Comparison of ENCODE assay signal across 31 cellular contexts in genomic region chr11:48164836-48165235, GRCh38. TPM values are rescaled to one million over a fixed set of nuclear protein-coding genes. Genes with fewer than 3 reads are reported as not detected.
DNase-seq lines count a peak whose midpoint lies in the region; ATAC-seq, FAIRE-seq and TF ChIP-seq lines count a peak whose summit lies in the region.
"Had no signal": no experiment of that assay in that cellular context is flagged by ENCODE, and none has a peak within 500 bp of the region (broad histone marks: within the 10 kb centered on the region; RNA-seq: fewer than 3 reads in every experiment).

No MANE protein-coding gene starts in this region.

- H3K4me3 ChIP-seq in PC-3 (ENCODE audit: low read length) (no peak overlapping the region), bronchial epithelial cell (ENCODE audit: low read depth, low read length) (no peak overlapping the region), hepatocyte (no peak overlapping the region), small intestine (ENCODE audit: low read depth in 1 of 2, low read length in 2 of 2) (no peak overlapping the region), OCI-LY7 (ENCODE audit: low read depth, low read length, poor library complexity, severe bottlenecking) (no peak overlapping the region)
- H3K4me3 ChIP-seq: HAP-1, MG63, PC-9, SK-N-MC had no signal

- H3K36me3 ChIP-seq in PC-3 (ENCODE audit: low read depth, low read length), result peaks cover 15% of the 10 kb centered on the region; the same call in 1 of the 2 replicates
- no peaks in the 10 kb centered on the region for H3K36me3 ChIP-seq in bronchial epithelial cell (ENCODE audit: control insufficient read depth, insufficient read depth, low read length)
- no peaks in the 10 kb centered on the region for H3K36me3 ChIP-seq in hepatocyte (replicated peaks; ENCODE audit: insufficient read depth, low read depth)
- peaks cover 2 to 19% of the 10 kb centered on the region in 2 donors for H3K36me3 ChIP-seq in small intestine (ENCODE audit: control insufficient read depth in 2 of 2, insufficient read depth in 2 of 2, low read length in 2 of 2)
- peaks cover 40% of the 10 kb centered on the region; the same call in 1 of the 2 replicates for H3K36me3 ChIP-seq in OCI-LY7 (ENCODE audit: insufficient read depth, low read length)

- H3K4me3 Mint-ChIP-seq in activated T-helper 2 cell treated with anti-CD3 and anti-CD28 coated beads, Interferon-gamma antibody, Interleukin-2, Interleukin-4, amounts not matched to agents 10 μg/mL and 5 μg/mL and 100 μg/mL, durations not matched to agents 14 hours and 24 hours and 36 hours (ENCODE audit: low read depth), result no peak overlapping the region
- no peak overlapping the region for H3K4me3 Mint-ChIP-seq in stimulated activated naive B cell treated with anti-CD40 and anti-IgM and Interleukin-4, amounts not matched to agents 10 μg/mL and 1 μg/mL and 100 μg/mL, for 72 hours
- H3K4me3 Mint-ChIP-seq: CD4-positive, alpha-beta memory T cell; HFFc6 had no signal

- FAIRE-seq in bronchial epithelial cell (lab: Jason Lieb, UNC) (no peak), small intestine (lab: Jason Lieb, UNC) (no peak)
- FAIRE-seq: GM18507 had no signal

- POLR2A ChIA-PET in PC-3 (lab: Charles Lee; ENCODE audit: unreplicated experiment) (no interaction called here), OCI-LY7 (lab: Charles Lee) (no interaction called here)

- intact Hi-C loops in PC-3 (cut with micrococcal nuclease) (no loop called here), OCI-LY7 (cut with micrococcal nuclease; ENCODE audit: unreplicated experiment) (no loop called here)
- intact Hi-C loops in activated T-helper 2 cell treated with anti-CD3 and anti-CD28 coated beads, Interferon-gamma antibody, Interleukin-2, Interleukin-4, amounts not matched to agents 10 μg/mL and 5 μg/mL and 100 μg/mL, durations not matched to agents 14 hours and 24 hours and 36 hours (cut with micrococcal nuclease), result no loop called here

- no peak overlapping the region for H3K9ac ChIP-seq in PC-3 (ENCODE audit: low read length)

- TF ChIP-seq CTCF in PC-3 (conservative IDR thresholded peaks at IDR 0.05; ENCODE audit: low read depth, low read length) (no peak), bronchial epithelial cell (IDR thresholded peaks at IDR 0.05; ENCODE audit: insufficient read depth, low read length, severe bottlenecking) (no peak), hepatocyte (IDR thresholded peaks at IDR 0.05; ENCODE audit: poor library complexity) (no peak), OCI-LY7 (conservative IDR thresholded peaks at IDR 0.05; ENCODE audit: low read length) (no peak)

- H3K9me3 ChIP-seq in PC-3 (ENCODE audit: low read length), result no peaks in the 10 kb centered on the region
- no peaks in the 10 kb centered on the region for H3K9me3 ChIP-seq in hepatocyte (ENCODE audit: low read depth)
- H3K9me3 ChIP-seq in small intestine (ENCODE audit: control insufficient read depth, low read depth), result no peaks in the 10 kb centered on the region
- no peaks in the 10 kb centered on the region for H3K9me3 ChIP-seq in OCI-LY7 (ENCODE audit: low read length)
- H3K9me3 ChIP-seq: HAP-1, MG63 had no signal

- peaks cover 6% of the 10 kb centered on the region; the same call in 1 of the 2 replicates for H3K4me1 ChIP-seq in PC-3 (ENCODE audit: insufficient read depth, low read length)
- H3K4me1 ChIP-seq in hepatocyte (ENCODE audit: insufficient read depth), result no peaks in the 10 kb centered on the region
- no peaks in the 10 kb centered on the region for H3K4me1 ChIP-seq in small intestine (ENCODE audit: control insufficient read depth in 2 of 2, insufficient read depth in 1 of 2, low read depth in 1 of 2, low read length in 1 of 2)
- H3K4me1 ChIP-seq in OCI-LY7 (ENCODE audit: insufficient read depth, low read length, poor library complexity, severe bottlenecking), result no peaks in the 10 kb centered on the region
- H3K4me1 ChIP-seq: HAP-1 had no signal

- H3K79me2 ChIP-seq in PC-3 (ENCODE audit: low read length) (no peaks in the 10 kb centered on the region), hepatocyte (no peaks in the 10 kb centered on the region), OCI-LY7 (ENCODE audit: insufficient read depth, low read depth, low read length) (no peaks in the 10 kb centered on the region)

- H3K4me1 Mint-ChIP-seq in activated T-helper 2 cell treated with anti-CD3 and anti-CD28 coated beads, Interferon-gamma antibody, Interleukin-2, Interleukin-4, amounts not matched to agents 10 μg/mL and 5 μg/mL and 100 μg/mL, durations not matched to agents 14 hours and 24 hours and 36 hours (ENCODE audit: low read depth), result peaks cover 2% of the 10 kb centered on the region
- peaks cover 7 to 11% of the 10 kb centered on the region in 2 donors for H3K4me1 Mint-ChIP-seq in stimulated activated naive B cell treated with anti-CD40 and anti-IgM and Interleukin-4, amounts not matched to agents 10 μg/mL and 1 μg/mL and 100 μg/mL, for 72 hours

- H3K27me3 ChIP-seq in PC-3 (ENCODE audit: low read length) (no peaks in the 10 kb centered on the region), bronchial epithelial cell (ENCODE audit: control insufficient read depth, insufficient read depth, low read length) (no peaks in the 10 kb centered on the region), hepatocyte (no peaks in the 10 kb centered on the region), small intestine (ENCODE audit: control insufficient read depth in 2 of 2, insufficient read depth in 2 of 2, low read length in 2 of 2) (no peaks in the 10 kb centered on the region)
- H3K27me3 ChIP-seq: MG63 had no signal

- H3K9me2 ChIP-seq in PC-3 (replicated peaks; ENCODE audit: low read length), result no peaks in the 10 kb centered on the region
- no peaks in the 10 kb centered on the region for H3K9me2 ChIP-seq in hepatocyte (replicated peaks; ENCODE audit: insufficient read depth)
- H3K9me2 ChIP-seq in OCI-LY7 (ENCODE audit: insufficient read depth, low read length), result no peaks in the 10 kb centered on the region

- H4K20me1 ChIP-seq in PC-3 (ENCODE audit: low read length), result no peaks in the 10 kb centered on the region
- H4K20me1 ChIP-seq in hepatocyte (ENCODE audit: insufficient read depth, poor library complexity, severe bottlenecking), result no peaks in the 10 kb centered on the region
- no peaks in the 10 kb centered on the region for H4K20me1 ChIP-seq in OCI-LY7 (ENCODE audit: insufficient read depth, low read length)

- no peak overlapping the region for H3K27ac Mint-ChIP-seq in activated T-helper 2 cell treated with anti-CD3 and anti-CD28 coated beads, Interferon-gamma antibody, Interleukin-2, Interleukin-4, amounts not matched to agents 10 μg/mL and 5 μg/mL and 100 μg/mL, durations not matched to agents 14 hours and 24 hours and 36 hours
- H3K27ac Mint-ChIP-seq in stimulated activated naive B cell treated with anti-CD40 and anti-IgM and Interleukin-4, amounts not matched to agents 10 μg/mL and 1 μg/mL and 100 μg/mL, for 72 hours, result no peak overlapping the region
- H3K27ac Mint-ChIP-seq: CD4-positive, alpha-beta memory T cell; HFFc6 had no signal

- H3K27me3 Mint-ChIP-seq in activated T-helper 2 cell treated with anti-CD3 and anti-CD28 coated beads, Interferon-gamma antibody, Interleukin-2, Interleukin-4, amounts not matched to agents 10 μg/mL and 5 μg/mL and 100 μg/mL, durations not matched to agents 14 hours and 24 hours and 36 hours (ENCODE audit: low read depth), result no peaks in the 10 kb centered on the region
- H3K27me3 Mint-ChIP-seq in stimulated activated naive B cell treated with anti-CD40 and anti-IgM and Interleukin-4, amounts not matched to agents 10 μg/mL and 1 μg/mL and 100 μg/mL, for 72 hours, result no peaks in the 10 kb centered on the region
- H3K27me3 Mint-ChIP-seq: CD4-positive, alpha-beta memory T cell had no signal

- BruUV-seq in PC-3 (replicated peaks; lab: Mats Ljungman, UMichigan) (no TSS peak), OCI-LY7 (replicated peaks; lab: Mats Ljungman, UMichigan) (no TSS peak)

- CTCF ChIA-PET in PC-3 (lab: Charles Lee), result interaction anchor here (0.5 kb wide), 1 partner anchor 64 kb away, joined by 3 read pairs; no protein-coding TSS in a partner anchor
- CTCF ChIA-PET in OCI-LY7 (lab: Charles Lee; ENCODE audit: unreplicated experiment), result no interaction called here

- H3K27ac ChIP-seq in PC-3 (ENCODE audit: low read length), result no peak overlapping the region
- peak overlapping the region; percentile 85 for H3K27ac ChIP-seq in hepatocyte
- H3K27ac ChIP-seq in small intestine (ENCODE audit: low read depth in 1 of 2, low read length in 1 of 2), result no peak overlapping the region
- no peak overlapping the region for H3K27ac ChIP-seq in OCI-LY7 (ENCODE audit: low read depth, low read length, poor library complexity, severe bottlenecking)
- H3K27ac ChIP-seq: PC-9, SK-N-MC had no signal

- H2AFZ ChIP-seq in PC-3 (ENCODE audit: low read length) (no peak overlapping the region), hepatocyte (no peak overlapping the region), OCI-LY7 (ENCODE audit: low read length) (no peak overlapping the region)
- H2AFZ ChIP-seq: PC-9 had no signal

- DNase-seq in PC-3 (peak; percentile 18), bronchial epithelial cell (ENCODE audit: low read depth) (peak; percentile 22), hepatocyte (ENCODE audit: low spot score) (peak; percentile 27), small intestine (peak; percentile 51), OCI-LY7 (ENCODE audit: low spot score) (no peak)
- no peak for DNase-seq in activated T-helper 2 cell treated with anti-CD3 and anti-CD28 coated beads, Interferon-gamma antibody, Interleukin-2, Interleukin-4, amounts not matched to agents 10 μg/mL and 5 μg/mL and 100 μg/mL, durations not matched to agents 14 hours and 24 hours and 36 hours (ENCODE audit: low spot score)
- DNase-seq in stimulated activated naive B cell treated with anti-CD40 and anti-IgM and Interleukin-4, amounts not matched to agents 10 μg/mL and 1 μg/mL and 100 μg/mL, for 72 hours, result no peak
- DNase-seq: C1 segment of cervical spinal cord; CD4-positive, alpha-beta memory T cell; COR-L47; DMS53; GOT3; HFFc6; IMR-90; KG1; MG63; NCI-H1105 treated with DMSO at 0.1 percent for 48 hours; NCI-H146; NCI-H2029; NCI-H446; NCI-H524 treated with DMSO at 0.1 percent for 48 hours; NCI-H774 had no signal

- H3F3A ChIP-seq in PC-3 (ENCODE audit: low read length, unreplicated experiment), result no peaks in the 10 kb centered on the region

- no peak overlapping the region for H3K4me2 ChIP-seq in PC-3 (ENCODE audit: low read length)
- no peak overlapping the region for H3K4me2 ChIP-seq in hepatocyte
- no peak overlapping the region for H3K4me2 ChIP-seq in OCI-LY7 (ENCODE audit: low read length)
- H3K4me2 ChIP-seq: PC-9 had no signal

- H3K9me3 Mint-ChIP-seq in activated T-helper 2 cell treated with anti-CD3 and anti-CD28 coated beads, Interferon-gamma antibody, Interleukin-2, Interleukin-4, amounts not matched to agents 10 μg/mL and 5 μg/mL and 100 μg/mL, durations not matched to agents 14 hours and 24 hours and 36 hours, result no peaks in the 10 kb centered on the region
- H3K9me3 Mint-ChIP-seq in stimulated activated naive B cell treated with anti-CD40 and anti-IgM and Interleukin-4, amounts not matched to agents 10 μg/mL and 1 μg/mL and 100 μg/mL, for 72 hours, result no peaks in the 10 kb centered on the region
- H3K9me3 Mint-ChIP-seq: HFFc6 had no signal

- peak; percentile 29; the same call in 1 of the 2 replicates for ATAC-seq in PC-3
- ATAC-seq in stimulated activated naive B cell treated with anti-CD40 and anti-IgM and Interleukin-4, amounts not matched to agents 10 μg/mL and 1 μg/mL and 100 μg/mL, for 72 hours (replicated peaks), result no peak
- ATAC-seq: Right ventricle myocardium inferior had no signal

- peaks cover 79% of the 10 kb centered on the region for H3K36me3 Mint-ChIP-seq in activated T-helper 2 cell treated with anti-CD3 and anti-CD28 coated beads, Interferon-gamma antibody, Interleukin-2, Interleukin-4, amounts not matched to agents 10 μg/mL and 5 μg/mL and 100 μg/mL, durations not matched to agents 14 hours and 24 hours and 36 hours (ENCODE audit: low read depth)
- H3K36me3 Mint-ChIP-seq in stimulated activated naive B cell treated with anti-CD40 and anti-IgM and Interleukin-4, amounts not matched to agents 10 μg/mL and 1 μg/mL and 100 μg/mL, for 72 hours, result peaks cover 33 to 62% of the 10 kb centered on the region in 2 donors

RNA-seq across cellular contexts. Expression of gene OR4B1, which starts 51.8 kb away (rescaled TPM):
- total RNA-seq in PC-3 (2014; rRNA removed), result not detected in 2 replicates
- not detected in 2 replicates for total RNA-seq in bronchial epithelial cell
- not detected in 2 replicates for total RNA-seq in hepatocyte
- not detected in 2 replicates for polyA plus RNA-seq in hepatocyte
- polyA plus RNA-seq in small intestine, result not detected
- total RNA-seq in activated T-helper 2 cell treated with anti-CD3 and anti-CD28 coated beads, Interferon-gamma antibody, Interleukin-2, Interleukin-4, amounts not matched to agents 10 μg/mL and 5 μg/mL and 100 μg/mL, durations not matched to agents 14 hours and 24 hours and 36 hours, result not detected in 2 replicates
- total RNA-seq in OCI-LY7 (2014; rRNA removed; shearing (Covaris generic)), result not detected in 2 replicates
- not detected in 2 replicates for total RNA-seq in OCI-LY7 (2022)
- total RNA-seq: A673; CD4-positive, alpha-beta memory T cell; Daoy; G401; HFFc6; IMR-90; PC-9; Right ventricle myocardium inferior; RPMI7951 had no signal
- polyA plus RNA-seq: CD4-positive, alpha-beta memory T cell; IMR-90 had no signal

Comparison
In these comparisons a context has a peak if more than half of its experiments do, and no peak if none do; other contexts are left out.
1. DNase-seq: peak in PC-3 (single experiment), bronchial epithelial cell (single experiment), hepatocyte (single experiment) and small intestine (single experiment); none in activated T-helper 2 cell treated with anti-CD3 and anti-CD28 coated beads, Interferon-gamma antibody, Interleukin-2, Interleukin-4, amounts not matched to agents 10 μg/mL and 5 μg/mL and 100 μg/mL, durations not matched to agents 14 hours and 24 hours and 36 hours (single experiment), stimulated activated naive B cell treated with anti-CD40 and anti-IgM and Interleukin-4, amounts not matched to agents 10 μg/mL and 1 μg/mL and 100 μg/mL, for 72 hours (single experiment) and OCI-LY7 (single experiment).